ENCODE assay signal across 26 cellular contexts in the genomic region with DNA sequence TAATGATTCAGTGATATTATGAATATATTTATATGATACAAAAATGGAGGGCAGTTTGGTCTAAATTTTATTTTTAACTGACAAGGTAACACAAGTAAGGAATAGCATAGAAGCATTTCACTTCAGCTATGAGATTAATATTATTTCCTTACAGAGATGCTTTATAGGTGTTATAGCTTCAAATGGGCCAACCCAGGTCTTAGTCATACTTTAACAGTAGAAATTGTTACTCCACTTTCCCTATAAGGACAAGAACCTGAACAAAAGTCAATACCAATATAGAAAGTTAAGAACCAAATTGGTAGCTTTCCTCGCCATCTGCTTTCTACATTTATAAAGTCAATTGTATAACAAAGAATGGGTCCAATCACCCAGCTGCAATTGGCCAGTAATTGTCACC.
DNase-seq lines count a peak whose midpoint lies in the region; ATAC-seq and TF ChIP-seq lines count a peak whose summit lies in the region.
"Had no signal": no experiment of that assay in that cellular context is flagged by ENCODE, and none has a peak within 500 bp of the region (broad histone marks: within the 10 kb centered on the region; RNA-seq: fewer than 3 reads in every experiment).

No MANE protein-coding gene starts in this region.

- peak overlapping the region; percentile 29 for H3K27ac Mint-ChIP-seq in activated CD4-positive, alpha-beta T cell treated with anti-CD3 and anti-CD28 coated beads, Interleukin-2, amount 10 ng/mL, durations not matched to agents 24 days and 14 days
- H3K27ac Mint-ChIP-seq in Caco-2 (ENCODE audit: unreplicated experiment) = no peak overlapping the region
- peak overlapping the region; percentile 65 for H3K27ac Mint-ChIP-seq in activated T-helper 17 cell treated with anti-CD3 and anti-CD28 coated beads, Interleukin-2, amount 50 U/mL, for 72 hours
- H3K27ac Mint-ChIP-seq: endodermal cell; stimulated activated effector memory CD8-positive, alpha-beta T cell treated with anti-CD3 and anti-CD28 coated beads, Interleukin-12 subunit alpha, Interleukin-12 subunit beta, amount 100 ng/mL, for 72 hours had no signal

- TSS peak; percentile 9 for BruUV-seq in Caco-2 (replicated peaks; lab: Mats Ljungman, UMichigan)

- no peak for ATAC-seq in activated T-helper 17 cell treated with anti-CD3 and anti-CD28 coated beads, Interleukin-2, amount 50 U/mL, for 72 hours (replicated peaks)
- ATAC-seq in mucosa of descending colon = peak; percentile 69
- no peak for ATAC-seq in HG03439 (IDR thresholded peaks at IDR 0.05; ENCODE audit: unreplicated experiment)
- ATAC-seq: HepG2; left cardiac atrium; sciatic nerve; stimulated activated effector memory CD8-positive, alpha-beta T cell treated with anti-CD3 and anti-CD28 coated beads, Interleukin-12 subunit alpha, Interleukin-12 subunit beta, amount 100 ng/mL, for 72 hours had no signal

- no peak overlapping the region for H3K27ac ChIP-seq in coronary artery
- H3K27ac ChIP-seq: hepatocyte, thoracic aorta, uterus, WERI-Rb-1 had no signal

- peaks cover 9% of the 10 kb centered on the region for H3K9me3 Mint-ChIP-seq in activated CD4-positive, alpha-beta T cell treated with anti-CD3 and anti-CD28 coated beads, Interleukin-2, amount 10 ng/mL, durations not matched to agents 24 days and 14 days
- H3K9me3 Mint-ChIP-seq in Caco-2 (ENCODE audit: unreplicated experiment) = no peaks in the 10 kb centered on the region
- no peaks in the 10 kb centered on the region for H3K9me3 Mint-ChIP-seq in activated T-helper 17 cell treated with anti-CD3 and anti-CD28 coated beads, Interleukin-2, amount 50 U/mL, for 72 hours
- H3K9me3 Mint-ChIP-seq: stimulated activated effector memory CD8-positive, alpha-beta T cell treated with anti-CD3 and anti-CD28 coated beads, Interleukin-12 subunit alpha, Interleukin-12 subunit beta, amount 100 ng/mL, for 72 hours had no signal

- H3K4me3 ChIP-seq in Caco-2 (ENCODE audit: low read depth, low read length) (no peak overlapping the region), mucosa of descending colon (no peak overlapping the region), coronary artery (no peak overlapping the region)
- H3K4me3 ChIP-seq: hepatocyte, prostate gland, thoracic aorta, uterus had no signal

- peaks cover 3% of the 10 kb centered on the region; the same call in 1 of the 2 replicates for H3K36me3 ChIP-seq in Caco-2 (ENCODE audit: control insufficient read depth, insufficient read depth, low read length)
- no peaks in the 10 kb centered on the region for H3K36me3 ChIP-seq in mucosa of descending colon (ENCODE audit: low read depth)
- H3K36me3 ChIP-seq: prostate gland, uterus, WERI-Rb-1 had no signal

- H3K9me3 ChIP-seq in Caco-2 = no peaks in the 10 kb centered on the region
- H3K9me3 ChIP-seq in mucosa of descending colon = no peaks in the 10 kb centered on the region
- H3K9me3 ChIP-seq: prostate gland, thoracic aorta, uterus had no signal

- TF ChIP-seq CTCF in Caco-2 (IDR thresholded peaks at IDR 0.05; ENCODE audit: insufficient read depth in 1 of 2, low read depth in 1 of 2, low read length in 1 of 2, severe bottlenecking in 1 of 2, unreplicated experiment in 1 of 2) (no peak), mucosa of descending colon (IDR thresholded peaks at IDR 0.05) (no peak), coronary artery (IDR thresholded peaks at IDR 0.05) (no peak)

- no peak for DNase-seq in activated CD4-positive, alpha-beta T cell treated with anti-CD3 and anti-CD28 coated beads, Interleukin-2, amount 10 ng/mL, durations not matched to agents 24 days and 14 days
- no peak for DNase-seq in activated CD4-positive, alpha-beta T cell treated with anti-CD3 and anti-CD28 coated beads for 4 hours
- no peak for DNase-seq in Caco-2
- no peak for DNase-seq in mucosa of descending colon
- DNase-seq in HCEC 1CT = no peak
- no peak for DNase-seq in coronary artery (ENCODE audit: low spot score)
- DNase-seq: 8988T; activated CD4-positive, alpha-beta T cell treated with anti-CD3 and anti-CD28 coated beads, Interleukin-2, amount 50 U/mL, for 4 hours; CD8-positive, alpha-beta memory T cell; cortex of kidney; endodermal cell; GOT3; left cardiac atrium; MV-4-11; NCI-H446 treated with DMSO at 0.1 percent for 48 hours; stimulated activated CD4-positive, alpha-beta T cell treated with anti-CD3 and anti-CD28 coated beads, Interleukin-4, amount 100 ng/mL, for 24 hours; uterus; WERI-Rb-1 had no signal

- CTCF ChIA-PET in Caco-2 (lab: Charles Lee) = no interaction called here

- H3K27me3 ChIP-seq in Caco-2 (replicated peaks; ENCODE audit: control insufficient read depth, insufficient read depth, low read length) = no peaks in the 10 kb centered on the region
- H3K27me3 ChIP-seq: hepatocyte, uterus had no signal

- no peaks in the 10 kb centered on the region for H3K27me3 Mint-ChIP-seq in activated CD4-positive, alpha-beta T cell treated with anti-CD3 and anti-CD28 coated beads, Interleukin-2, amount 10 ng/mL, durations not matched to agents 24 days and 14 days
- H3K27me3 Mint-ChIP-seq in Caco-2 (ENCODE audit: insufficient read depth, unreplicated experiment) = no peaks in the 10 kb centered on the region
- H3K27me3 Mint-ChIP-seq in activated T-helper 17 cell treated with anti-CD3 and anti-CD28 coated beads, Interleukin-2, amount 50 U/mL, for 72 hours = no peaks in the 10 kb centered on the region
- H3K27me3 Mint-ChIP-seq: CD8-positive, alpha-beta memory T cell had no signal

- H3K4me3 Mint-ChIP-seq in activated CD4-positive, alpha-beta T cell treated with anti-CD3 and anti-CD28 coated beads, Interleukin-2, amount 10 ng/mL, durations not matched to agents 24 days and 14 days = no peak overlapping the region
- no peak overlapping the region for H3K4me3 Mint-ChIP-seq in Caco-2 (ENCODE audit: unreplicated experiment)
- H3K4me3 Mint-ChIP-seq in activated T-helper 17 cell treated with anti-CD3 and anti-CD28 coated beads, Interleukin-2, amount 50 U/mL, for 72 hours = peak overlapping the region; percentile 34
- H3K4me3 Mint-ChIP-seq: CD8-positive, alpha-beta memory T cell; endodermal cell; stimulated activated effector memory CD8-positive, alpha-beta T cell treated with anti-CD3 and anti-CD28 coated beads, Interleukin-12 subunit alpha, Interleukin-12 subunit beta, amount 100 ng/mL, for 72 hours had no signal

- peaks cover 7% of the 10 kb centered on the region for H3K4me1 ChIP-seq in Caco-2
- peaks cover 12% of the 10 kb centered on the region for H3K4me1 ChIP-seq in mucosa of descending colon (ENCODE audit: low read depth)
- H3K4me1 ChIP-seq: uterus had no signal

- POLR2A ChIA-PET in Caco-2 (lab: Charles Lee) = no interaction called here

- peaks cover 51% of the 10 kb centered on the region for H3K4me1 Mint-ChIP-seq in activated CD4-positive, alpha-beta T cell treated with anti-CD3 and anti-CD28 coated beads, Interleukin-2, amount 10 ng/mL, durations not matched to agents 24 days and 14 days
- peaks cover 5% of the 10 kb centered on the region for H3K4me1 Mint-ChIP-seq in Caco-2 (ENCODE audit: low read depth, unreplicated experiment)
- H3K4me1 Mint-ChIP-seq in activated T-helper 17 cell treated with anti-CD3 and anti-CD28 coated beads, Interleukin-2, amount 50 U/mL, for 72 hours = peaks cover 29% of the 10 kb centered on the region

- intact Hi-C loops in activated CD4-positive, alpha-beta T cell treated with anti-CD3 and anti-CD28 coated beads, Interleukin-2, amount 10 ng/mL, durations not matched to agents 24 days and 14 days (cut with micrococcal nuclease) = loop anchor here (5.0 kb wide), 2 partner anchors 429 to 479 kb away; no protein-coding TSS in a partner anchor
- intact Hi-C loops in Caco-2 (cut with micrococcal nuclease; ENCODE audit: unreplicated experiment) = no loop called here
- intact Hi-C loops in mucosa of descending colon (cut with DNase I, micrococcal nuclease) = no loop called here

- H3K36me3 Mint-ChIP-seq in activated CD4-positive, alpha-beta T cell treated with anti-CD3 and anti-CD28 coated beads, Interleukin-2, amount 10 ng/mL, durations not matched to agents 24 days and 14 days (ENCODE audit: low read depth) = peaks cover 49% of the 10 kb centered on the region
- H3K36me3 Mint-ChIP-seq in Caco-2 (ENCODE audit: insufficient read depth, unreplicated experiment) = peaks cover 41% of the 10 kb centered on the region
- H3K36me3 Mint-ChIP-seq in activated T-helper 17 cell treated with anti-CD3 and anti-CD28 coated beads, Interleukin-2, amount 50 U/mL, for 72 hours (ENCODE audit: low read depth) = peaks cover 98% of the 10 kb centered on the region
